In genomic region chr9:37079370-37080164, GRCh38 we compare ENCODE assay signal across 8 cellular contexts. TPM values are rescaled to one million over a fixed set of nuclear protein-coding genes. Genes with fewer than 3 reads are reported as not detected.
A peak's percentile ranks its signal among the peaks of the same experiment; 100 is the strongest.
DNase-seq lines count a peak whose midpoint lies in the region; ATAC-seq and TF ChIP-seq lines count a peak whose summit lies in the region.

No MANE protein-coding gene starts in this region.

- H3K4me2 ChIP-seq in SK-N-SH = peak overlapping the region; percentile 94

- H3K79me2 ChIP-seq in SK-N-SH (ENCODE audit: insufficient read depth) = peaks cover 47% of the 10 kb centered on the region

- TF ChIP-seq EP300 in SK-N-SH (IDR thresholded peaks at IDR 0.05; ENCODE audit: borderline replicate concordance in 1 of 2, low read depth in 1 of 2, low read length in 1 of 2) (no peak), suprapubic skin (IDR thresholded peaks at IDR 0.05) (no peak)

- H3K4me1 ChIP-seq in SK-N-SH (ENCODE audit: control insufficient read depth in 1 of 2, insufficient read depth in 2 of 2, low read depth in 1 of 2, low read length in 1 of 2) (peaks cover 6 to 26% of the 10 kb centered on the region in 2 experiments; a peak in 3 of 4 replicates), suprapubic skin (peaks cover 27% of the 10 kb centered on the region)

- WGBS in SK-N-SH (ENCODE audit: low lambda C conversion rate) = 7% methylated on average over 29 of the region's 63 CpGs
- WGBS in suprapubic skin = 3% methylated on average over 48 of the region's 63 CpGs

- H3K4me3 ChIP-seq in GM06990 (replicated peaks; ENCODE audit: low read depth, low read length) = peak overlapping the region; percentile 98
- H3K4me3 ChIP-seq in SK-N-SH (ENCODE audit: low read depth in 2 of 2, low read length in 1 of 2) = peak overlapping the region; percentile 77 to 80
- H3K4me3 ChIP-seq in suprapubic skin = peak overlapping the region; percentile 74

- no peak for TF ChIP-seq CTCF in GM06990 (IDR thresholded peaks at IDR 0.05; ENCODE audit: insufficient read depth, low read length, poor library complexity, severe bottlenecking)
- no peak for TF ChIP-seq CTCF in SK-N-SH (IDR thresholded peaks at IDR 0.05)
- TF ChIP-seq CTCF in suprapubic skin (IDR thresholded peaks at IDR 0.05) = no peak

- peaks cover 15% of the 10 kb centered on the region; the same call in 1 of the 2 replicates for H4K20me1 ChIP-seq in SK-N-SH (ENCODE audit: insufficient read depth)

- peak overlapping the region; percentile 83 for H2AFZ ChIP-seq in SK-N-SH (ENCODE audit: low read depth)

- peak overlapping the region; percentile 97 to 99 for H3K27ac Mint-ChIP-seq in activated naive CD4-positive, alpha-beta T cell treated with anti-CD3 and anti-CD28 coated beads, Interleukin-2, amount 50 U/mL, for 72 hours

- TF ChIP-seq RAD21 in SK-N-SH (IDR thresholded peaks at IDR 0.05; ENCODE audit: low read length) = no peak

- POLR2A ChIA-PET in SK-N-SH (lab: Yijun Ruan, JAX) = interaction anchor here (1.1 kb wide), 1 partner anchor 40 kb away, joined by 3 read pairs; no protein-coding TSS in a partner anchor

- CTCF ChIA-PET in SK-N-SH (lab: Yijun Ruan, JAX) = interaction anchor here (0.6 to 2.3 kb wide), 3 partner anchors 43 to 249 kb away, joined by 3 to 5 read pairs (median 3); no protein-coding TSS in a partner anchor

- H3K9me3 ChIP-seq in SK-N-SH (peaks cover 3% of the 10 kb centered on the region; the same call in 1 of the 2 replicates), suprapubic skin (no peaks in the 10 kb centered on the region)

- peaks cover 10 to 19% of the 10 kb centered on the region in 2 donors for H3K36me3 Mint-ChIP-seq in activated naive CD4-positive, alpha-beta T cell treated with anti-CD3 and anti-CD28 coated beads, Interleukin-2, amount 50 U/mL, for 72 hours

- H3K27me3 ChIP-seq in GM06990 (replicated peaks; ENCODE audit: control insufficient read depth, insufficient read depth, low read length) (no peaks in the 10 kb centered on the region), SK-N-SH (ENCODE audit: insufficient read depth) (no peaks in the 10 kb centered on the region), suprapubic skin (no peaks in the 10 kb centered on the region)

- H3K27ac ChIP-seq in SK-N-SH (ENCODE audit: low read depth in 2 of 2, low read length in 1 of 2) = peak overlapping the region; percentile 70 to 93
- peak overlapping the region; percentile 79 for H3K27ac ChIP-seq in suprapubic skin

- no peaks in the 10 kb centered on the region for H3K36me3 ChIP-seq in GM06990 (ENCODE audit: control insufficient read depth, insufficient read depth, low read length)
- H3K36me3 ChIP-seq in SK-N-SH (replicated peaks in 1 of 2; ENCODE audit: control insufficient read depth in 1 of 2, insufficient read depth in 2 of 2, low read length in 1 of 2) = peaks cover 0 to 17% of the 10 kb centered on the region in 2 experiments
- no peaks in the 10 kb centered on the region for H3K36me3 ChIP-seq in suprapubic skin

- peak; percentile 92 for DNase-seq in GM06990 (ENCODE audit: extremely low read depth, insufficient read length)
- DNase-seq in NCI-H1092 (lab: John Stamatoyannopoulos, UW) = peak; percentile 97
- peak; percentile 91 for DNase-seq in SK-N-SH
- peak; percentile 85 to 93 for DNase-seq in activated naive CD4-positive, alpha-beta T cell treated with anti-CD3 and anti-CD28 coated beads, Interleukin-2, amount 50 U/mL, for 72 hours (ENCODE audit: low spot score in 2 of 2)
- peak; percentile 72 for DNase-seq in glomerular endothelial cell (ENCODE audit: extremely low read depth, low read depth, low spot score)
- peak; percentile 49 to 97 (median 91) for DNase-seq in nucleus accumbens (lab: John Stamatoyannopoulos, UW)
- DNase-seq in suprapubic skin (ENCODE audit: low spot score in 2 of 2) = peak; percentile 94 to 95

- H3F3A ChIP-seq in SK-N-SH (replicated peaks; ENCODE audit: insufficient read depth) = no peaks in the 10 kb centered on the region

- peak; percentile 94 for ATAC-seq in HG02588 (IDR thresholded peaks at IDR 0.05; ENCODE audit: unreplicated experiment)
- ATAC-seq in activated naive CD4-positive, alpha-beta T cell treated with anti-CD3 and anti-CD28 coated beads, Interleukin-2, amount 50 U/mL, for 72 hours = peak; percentile 98

- no peaks in the 10 kb centered on the region for H3K9me3 Mint-ChIP-seq in activated naive CD4-positive, alpha-beta T cell treated with anti-CD3 and anti-CD28 coated beads, Interleukin-2, amount 50 U/mL, for 72 hours

- H3K9ac ChIP-seq in SK-N-SH = peak overlapping the region; percentile 92

- no peaks in the 10 kb centered on the region for H3K9me2 ChIP-seq in SK-N-SH

- peak in 1 of 2 donors; percentile 57 for TF ChIP-seq POLR2A in suprapubic skin (IDR thresholded peaks at IDR 0.05)

TF ChIP-seq in SK-N-SH, 30 proteins besides CTCF, POLR2A, EP300 and RAD21 (continues in another document):
- TF ChIP-seq MXI1 (IDR thresholded peaks at IDR 0.05; ENCODE audit: low read depth, low read length) (peak; percentile 96), ZBTB33 (IDR thresholded peaks at IDR 0.05; ENCODE audit: borderline replicate concordance, low read depth) (no peak), TCF12 (IDR thresholded peaks at IDR 0.05) (no peak), FOSL2 (IDR thresholded peaks at IDR 0.05; ENCODE audit: borderline replicate concordance, low read depth) (no peak), RCOR1 (IDR thresholded peaks at IDR 0.05; ENCODE audit: low read length) (no peak), TAF1 (IDR thresholded peaks at IDR 0.05; ENCODE audit: borderline replicate concordance, low read depth, low read length) (0 out of 2 replicates have a peak, but pooled peaks have one; percentile 18), MAX (IDR thresholded peaks at IDR 0.05; ENCODE audit: low read depth) (peak; percentile 100), RXRA (IDR thresholded peaks at IDR 0.05; ENCODE audit: borderline replicate concordance, low read depth) (no peak), YY1 (IDR thresholded peaks at IDR 0.05; ENCODE audit: low read depth) (no peak), POLR2AphosphoS5 (IDR thresholded peaks at IDR 0.05; ENCODE audit: low read depth, low read length) (peak; percentile 61), REST (IDR thresholded peaks at IDR 0.05; ENCODE audit: low read depth, low read length) (no peak), MEF2A (IDR thresholded peaks at IDR 0.05; ENCODE audit: borderline replicate concordance, low read depth) (no peak), TEAD4 (IDR thresholded peaks at IDR 0.05; ENCODE audit: borderline replicate concordance, insufficient read depth) (no peak)

RNA-seq across cellular contexts. Expression of gene ZCCHC7, which starts 40.8 kb away (rescaled TPM):
- polyA plus RNA-seq in SK-N-SH (2012; rRNA removed) = 12.6 and 14.2 TPM in 2 replicates
- 10.9 and 11.8 TPM in 2 replicates for polyA plus RNA-seq in SK-N-SH (2012; cell fraction: cytosol; rRNA removed)
- polyA plus RNA-seq in SK-N-SH (2012; cell fraction: nucleus; rRNA removed) = 18.3 and 22.0 TPM in 2 replicates
- total RNA-seq in activated naive CD4-positive, alpha-beta T cell treated with anti-CD3 and anti-CD28 coated beads, Interleukin-2, amount 50 U/mL, for 72 hours = 10 to 100 TPM; 25.1 to 29.1 TPM
- 10.2 and 20.5 TPM in 2 replicates for total RNA-seq in glomerular endothelial cell
- total RNA-seq in suprapubic skin = 10 to 100 TPM; 16.3 to 37.6 (median 20.4) TPM

RNA-seq across cellular contexts. Expression of gene PAX5, which starts 45.5 kb away (rescaled TPM):
- polyA plus RNA-seq in SK-N-SH (2012; rRNA removed) = 0.05 and 0.15 TPM in 2 replicates
- polyA plus RNA-seq in SK-N-SH (2012; cell fraction: cytosol; rRNA removed) = 0.04 and 0.22 TPM in 2 replicates
- polyA plus RNA-seq in SK-N-SH (2012; cell fraction: nucleus; rRNA removed) = 0.05 and 0.10 TPM in 2 replicates
- 1 to 10 TPM in 1 of 2 donors, under 1 TPM in 1; 0.61 to 1.8 TPM for total RNA-seq in activated naive CD4-positive, alpha-beta T cell treated with anti-CD3 and anti-CD28 coated beads, Interleukin-2, amount 50 U/mL, for 72 hours
- total RNA-seq in glomerular endothelial cell = not detected in 2 replicates
- total RNA-seq in suprapubic skin = under 1 TPM in 1 of 4 donors, not detected in 3; 0.04 TPM

Comparison
In these comparisons a context has a peak if more than half of its experiments do, and no peak if none do; other contexts are left out.
1. Peak in every context shown above with its lines: DNase-seq, ATAC-seq, H3K4me3 ChIP-seq and H3K27ac ChIP-seq.